ENCODE assay signal across 12 cellular contexts in the genomic region with DNA sequence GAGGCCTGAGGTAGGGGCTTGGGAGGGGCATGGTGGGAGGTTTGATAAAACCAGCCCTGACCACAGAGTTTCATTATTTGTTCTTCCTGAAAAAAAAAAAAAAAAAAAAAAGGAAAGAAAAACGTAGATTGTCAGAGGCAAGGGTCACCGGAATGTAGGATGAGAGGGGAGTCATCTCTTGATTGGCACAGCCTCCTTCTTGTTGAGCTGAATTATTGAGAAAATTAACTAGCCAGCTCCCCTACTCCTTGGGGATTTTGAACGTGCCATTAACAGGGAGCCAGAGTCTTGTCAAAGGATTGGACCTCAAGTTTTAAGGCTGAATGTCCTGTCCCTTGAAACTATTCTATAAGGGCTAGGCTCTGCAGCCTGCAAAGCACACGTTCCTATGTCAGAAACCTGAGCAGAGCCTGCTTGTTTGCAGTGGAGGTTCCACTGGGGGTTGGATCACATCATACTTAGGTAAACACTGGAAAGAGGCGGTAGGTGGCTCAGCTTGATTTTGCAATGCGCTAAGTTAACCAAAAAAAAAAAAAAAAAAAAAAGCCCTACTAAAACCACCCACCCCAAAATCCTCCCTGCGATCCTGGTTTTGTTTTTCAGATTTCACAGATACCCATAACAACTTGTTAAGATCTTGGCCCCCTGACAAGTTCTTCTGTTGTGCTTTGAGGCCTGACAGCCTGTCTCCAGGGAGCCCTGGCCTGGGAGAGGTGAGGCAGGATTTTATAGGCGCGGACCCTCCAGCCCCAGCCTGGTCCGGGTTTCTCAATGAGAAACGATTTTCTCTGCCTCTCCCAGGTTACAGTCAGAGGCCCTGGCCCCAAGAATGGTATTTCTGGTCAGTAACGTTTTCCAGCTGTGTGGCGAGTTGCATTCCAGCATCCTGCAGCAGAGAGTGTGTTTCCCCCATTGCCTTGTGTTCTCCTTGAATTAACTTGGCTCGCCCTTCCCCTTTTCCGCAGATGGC. TPM values are rescaled to one million over a fixed set of nuclear protein-coding genes. Genes with fewer than 3 reads are reported as not detected.
DNase-seq lines count a peak whose midpoint lies in the region; ATAC-seq, FAIRE-seq and TF ChIP-seq lines count a peak whose summit lies in the region.
"Had no signal": no experiment of that assay in that cellular context is flagged by ENCODE, and none has a peak within 500 bp of the region (broad histone marks: within the 10 kb centered on the region; RNA-seq: fewer than 3 reads in every experiment).

No MANE protein-coding gene starts in this region.

- no peak for TF ChIP-seq CTCF in bronchial epithelial cell (IDR thresholded peaks at IDR 0.05; ENCODE audit: insufficient read depth, low read length, severe bottlenecking)

- H3K4me3 ChIP-seq in bronchial epithelial cell (ENCODE audit: low read depth, low read length): no peak overlapping the region

- peaks cover 11% of the 10 kb centered on the region for H3K27me3 ChIP-seq in bronchial epithelial cell (ENCODE audit: control insufficient read depth, insufficient read depth, low read length)

- DNase-seq in DMS 273 (lab: John Stamatoyannopoulos, UW; ENCODE audit: unreplicated experiment) (peak; percentile 30), DMS 273 treated with DMSO at 0.1 percent for 48 hours (lab: John Stamatoyannopoulos, UW) (no peak), NCI-H2107 (lab: John Stamatoyannopoulos, UW) (peak; percentile 14), bronchial epithelial cell (ENCODE audit: low read depth) (peak; percentile 72), renal cortical epithelial cell (ENCODE audit: low read depth) (peak; percentile 18), islet precursor cell (no peak), SHP77 (lab: John Stamatoyannopoulos, UW) (no peak)
- DNase-seq: amniotic stem cell; effector memory CD8-positive, alpha-beta T cell; NK-92 treated with Interleukin-12 subunit alpha and Interleukin-12 subunit beta, amount 100 ng/mL, for 24 hours had no signal

- no peak for FAIRE-seq in bronchial epithelial cell (lab: Jason Lieb, UNC)

- no peak for ATAC-seq in HG02885 (IDR thresholded peaks at IDR 0.05; ENCODE audit: poor library complexity, unreplicated experiment)
- ATAC-seq: effector memory CD8-positive, alpha-beta T cell; heart left ventricle had no signal

- no peaks in the 10 kb centered on the region for H3K36me3 ChIP-seq in bronchial epithelial cell (ENCODE audit: control insufficient read depth, insufficient read depth, low read length)
- H3K36me3 ChIP-seq: heart left ventricle had no signal

RNA-seq across cellular contexts. Expression of a gene that starts 2.5 kb away (rescaled TPM):
- 0.53 and 2.3 TPM in 2 replicates for total RNA-seq in bronchial epithelial cell
- 0.52 and 3.0 TPM in 2 replicates for total RNA-seq in renal cortical epithelial cell

Comparison
In these comparisons a context has a peak if more than half of its experiments do, and no peak if none do; other contexts are left out.
1. DNase-seq: peak in DMS 273 (single experiment), NCI-H2107 (single experiment), bronchial epithelial cell (single experiment) and renal cortical epithelial cell (single experiment); none in DMS 273 treated with DMSO at 0.1 percent for 48 hours (single experiment), islet precursor cell (single experiment) and SHP77 (0 of 2).